In genomic region chr4:78464265-78464664, GRCh38 we compare ENCODE assay signal across 31 cellular contexts.
"Had no signal": no experiment of that assay in that cellular context is flagged by ENCODE, and none has a peak within 500 bp of the region (broad histone marks: within the 10 kb centered on the region; RNA-seq: fewer than 3 reads in every experiment).

No MANE protein-coding gene starts in this region.

- DNase-seq: activated B cell treated with CpG ODN at 0.5 μM for 24 hours; activated CD4-positive, alpha-beta memory T cell treated with anti-CD3 and anti-CD28 coated beads for 36 hours; activated CD4-positive, alpha-beta T cell treated with anti-CD3 and anti-CD28 coated beads for 1 hour; activated CD4-positive, alpha-beta T cell treated with anti-CD3 and anti-CD28 coated beads, Interleukin-2, amount 10 ng/mL, durations not matched to agents 7 days and 5 days; activated CD8-positive, alpha-beta memory T cell treated with anti-CD3 and anti-CD28 coated beads for 24 hours; activated effector memory CD4-positive, alpha-beta T cell treated with anti-CD3 and anti-CD28 coated beads, Interleukin-2, amount 50 U/mL, for 16 hours; activated naive CD4-positive, alpha-beta T cell treated with Interleukin-2 at 50 U/mL for 16 hours; activated naive CD8-positive, alpha-beta T cell treated with anti-CD3 and anti-CD28 coated beads, Interleukin-2, amount 50 U/mL, for 24 hours; activated T-cell treated with anti-CD3 and anti-CD28 coated beads, Interleukin-2, amount 50 U/mL, for 4 hours; amygdala; Karpas-422; NCI-H1105 treated with DMSO at 0.1 percent for 48 hours; NCI-H1436 treated with DMSO at 0.1 percent for 48 hours; NCI-H187; NCI-H2081; NCI-H446 treated with DMSO at 0.1 percent for 48 hours; NCI-H524 treated with DMSO at 0.1 percent for 48 hours; NCI-H748 treated with DMSO at 0.1 percent for 48 hours; OCI-M1; Peyer's patch; SHP77; T-helper 17 cell; T-helper 9 cell had no signal

- H3K36me3 Mint-ChIP-seq: activated CD4-positive, alpha-beta memory T cell treated with anti-CD3 and anti-CD28 coated beads for 36 hours; activated naive CD4-positive, alpha-beta T cell treated with anti-CD3 and anti-CD28 coated beads, Interleukin-2, amount 50 U/mL, for 72 hours had no signal

- H3K27me3 ChIP-seq: cardiac muscle cell, Peyer's patch, SJSA1 had no signal

- H3K4me1 ChIP-seq: Peyer's patch, SJSA1 had no signal

- H3K9me3 Mint-ChIP-seq: activated B cell treated with CpG ODN at 0.5 μM for 24 hours; activated CD4-positive, alpha-beta memory T cell treated with anti-CD3 and anti-CD28 coated beads for 36 hours; activated naive CD8-positive, alpha-beta T cell treated with anti-CD3 and anti-CD28 coated beads, Interleukin-2, amount 50 U/mL, for 24 hours; brain had no signal

- H3K27me3 Mint-ChIP-seq: activated naive CD8-positive, alpha-beta T cell treated with anti-CD3 and anti-CD28 coated beads, Interleukin-2, amount 50 U/mL, for 24 hours had no signal

- H3K27ac Mint-ChIP-seq: activated B cell treated with CpG ODN at 0.5 μM for 24 hours; activated CD4-positive, alpha-beta memory T cell treated with anti-CD3 and anti-CD28 coated beads for 36 hours; activated CD4-positive, alpha-beta T cell treated with anti-CD3 and anti-CD28 coated beads, Interleukin-2, amount 10 ng/mL, durations not matched to agents 7 days and 5 days; activated naive CD4-positive, alpha-beta T cell treated with anti-CD3 and anti-CD28 coated beads, Interleukin-2, amount 50 U/mL, for 72 hours; activated naive CD8-positive, alpha-beta T cell treated with anti-CD3 and anti-CD28 coated beads, Interleukin-2, amount 50 U/mL, for 24 hours; brain; T-helper 17 cell had no signal

- H3K27ac ChIP-seq: cardiac muscle cell, Peyer's patch, RWPE1, SJSA1 had no signal

- H3K4me3 ChIP-seq: cardiac muscle cell, K562, Peyer's patch, SJSA1 had no signal

- H3K36me3 ChIP-seq: cardiac muscle cell, Peyer's patch, SJSA1 had no signal

- H3K4me1 Mint-ChIP-seq: activated B cell treated with CpG ODN at 0.5 μM for 24 hours; activated CD4-positive, alpha-beta T cell treated with anti-CD3 and anti-CD28 coated beads, Interleukin-2, amount 10 ng/mL, durations not matched to agents 7 days and 5 days; activated naive CD8-positive, alpha-beta T cell treated with anti-CD3 and anti-CD28 coated beads, Interleukin-2, amount 50 U/mL, for 24 hours; brain; T-helper 17 cell had no signal

- H3K4me3 Mint-ChIP-seq: activated B cell treated with CpG ODN at 0.5 μM for 24 hours; activated CD4-positive, alpha-beta memory T cell treated with anti-CD3 and anti-CD28 coated beads for 36 hours; activated CD4-positive, alpha-beta T cell treated with anti-CD3 and anti-CD28 coated beads, Interleukin-2, amount 10 ng/mL, durations not matched to agents 7 days and 5 days; activated naive CD8-positive, alpha-beta T cell treated with anti-CD3 and anti-CD28 coated beads, Interleukin-2, amount 50 U/mL, for 24 hours; activated T-cell treated with anti-CD3 and anti-CD28 coated beads, Interleukin-2, amount 50 U/mL, for 4 hours; brain; T-helper 17 cell had no signal

- H3K9me3 ChIP-seq: Peyer's patch, SJSA1 had no signal

- FAIRE-seq: astrocyte, K562 had no signal

- ATAC-seq: activated naive CD4-positive, alpha-beta T cell treated with anti-CD3 and anti-CD28 coated beads, Interleukin-2, amount 50 U/mL, for 72 hours; activated naive CD8-positive, alpha-beta T cell treated with anti-CD3 and anti-CD28 coated beads, Interleukin-2, amount 50 U/mL, for 24 hours; activated T-cell treated with anti-CD3 and anti-CD28 coated beads, Interleukin-2, amount 50 U/mL, for 4 hours; K562; SK-N-SH treated with all-trans-retinoic acid at 6 μM for 48 hours; T-helper 17 cell had no signal
